1 cellular context compared by ENCODE assay signal in the genomic region with DNA sequence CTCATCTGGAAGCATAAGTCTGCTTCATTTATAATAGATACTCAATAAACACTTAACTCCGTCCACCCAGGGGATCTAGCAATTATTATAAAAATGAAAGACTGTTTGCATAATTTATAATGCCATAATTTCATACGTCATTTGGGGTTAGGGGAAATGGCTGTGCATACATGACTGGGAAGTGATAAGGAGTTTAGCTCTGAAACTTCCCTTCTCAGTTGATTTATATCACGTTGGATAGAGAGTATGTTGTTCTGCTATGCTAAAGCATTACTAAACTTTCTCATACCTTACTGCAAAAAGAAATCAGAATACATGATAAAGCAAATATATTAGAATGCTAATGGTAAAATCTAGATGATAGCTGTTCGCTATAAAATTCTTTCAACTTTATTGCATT.
A peak's percentile ranks its signal among the peaks of the same experiment; 100 is the strongest.
TF ChIP-seq lines count a peak whose summit lies in the region.

No MANE protein-coding gene starts in this region.

TF ChIP-seq in endothelial cell of umbilical vein, 7 proteins besides CTCF, POLR2A, EP300 and RAD21:
- TF ChIP-seq MAX (IDR thresholded peaks at IDR 0.05; ENCODE audit: insufficient read depth, insufficient read length) (no peak), POLR2AphosphoS5 (IDR thresholded peaks at IDR 0.05; ENCODE audit: insufficient read depth, low read depth, low read length) (no peak), JUN (IDR thresholded peaks at IDR 0.05; ENCODE audit: borderline replicate concordance, insufficient read depth, insufficient read length, low read depth) (peak; percentile 25)
